In the genomic region with DNA sequence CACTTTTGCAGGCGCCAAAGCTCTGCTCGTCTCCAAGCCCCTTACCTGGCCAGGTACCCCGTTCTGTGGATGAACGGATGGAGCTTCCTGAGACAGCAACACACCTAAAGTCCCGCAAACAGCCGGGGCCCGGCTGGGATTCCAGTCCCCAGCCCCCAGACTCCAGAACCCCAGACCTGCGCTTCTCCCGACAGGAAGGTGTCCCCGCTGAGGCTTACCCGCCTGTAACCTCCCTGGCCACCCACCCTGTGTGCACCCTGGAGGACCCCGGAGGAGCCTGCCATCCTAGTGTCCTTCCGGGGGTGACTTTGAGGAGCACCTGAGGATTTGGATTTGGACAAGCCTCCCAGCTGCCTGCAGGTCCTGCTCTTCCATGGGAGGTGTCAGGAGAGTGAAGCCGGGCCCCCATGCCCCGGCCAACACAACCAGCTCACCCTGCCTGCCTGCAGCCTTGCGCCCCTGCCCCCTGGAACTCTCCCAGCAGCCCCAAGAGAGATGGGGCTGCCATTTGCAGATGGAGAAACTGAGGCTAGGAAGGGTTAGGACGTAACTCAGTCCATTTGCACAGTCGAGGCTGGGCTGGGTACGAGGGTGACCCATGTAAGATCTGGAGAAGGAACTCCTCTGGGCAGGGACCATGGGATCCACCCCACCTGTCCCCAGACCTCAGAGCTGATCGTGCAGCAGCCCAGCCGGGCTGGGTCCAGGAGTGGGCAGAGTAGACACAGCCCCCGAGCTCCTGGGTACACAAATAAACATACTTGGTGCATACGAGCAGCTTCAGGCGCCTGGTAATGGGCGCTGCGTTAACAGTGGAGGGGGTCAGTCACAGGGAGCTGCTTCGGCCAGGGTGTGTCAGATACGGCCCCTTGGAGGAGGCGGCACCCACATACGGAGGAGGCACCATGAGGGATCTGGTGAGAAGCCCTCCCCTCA, we compare ENCODE assay signal across 2 cellular contexts.
TF ChIP-seq lines count a peak whose summit lies in the region.

No MANE protein-coding gene starts in this region.

TF ChIP-seq in HCT116, 20 proteins besides CTCF, POLR2A, EP300 and RAD21:
- TF ChIP-seq, protein P1, sequence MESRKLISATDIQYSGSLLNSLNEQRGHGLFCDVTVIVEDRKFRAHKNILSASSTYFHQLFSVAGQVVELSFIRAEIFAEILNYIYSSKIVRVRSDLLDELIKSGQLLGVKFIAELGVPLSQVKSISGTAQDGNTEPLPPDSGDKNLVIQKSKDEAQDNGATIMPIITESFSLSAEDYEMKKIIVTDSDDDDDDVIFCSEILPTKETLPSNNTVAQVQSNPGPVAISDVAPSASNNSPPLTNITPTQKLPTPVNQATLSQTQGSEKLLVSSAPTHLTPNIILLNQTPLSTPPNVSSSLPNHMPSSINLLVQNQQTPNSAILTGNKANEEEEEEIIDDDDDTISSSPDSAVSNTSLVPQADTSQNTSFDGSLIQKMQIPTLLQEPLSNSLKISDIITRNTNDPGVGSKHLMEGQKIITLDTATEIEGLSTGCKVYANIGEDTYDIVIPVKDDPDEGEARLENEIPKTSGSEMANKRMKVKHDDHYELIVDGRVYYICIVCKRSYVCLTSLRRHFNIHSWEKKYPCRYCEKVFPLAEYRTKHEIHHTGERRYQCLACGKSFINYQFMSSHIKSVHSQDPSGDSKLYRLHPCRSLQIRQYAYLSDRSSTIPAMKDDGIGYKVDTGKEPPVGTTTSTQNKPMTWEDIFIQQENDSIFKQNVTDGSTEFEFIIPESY (IDR thresholded peaks at IDR 0.05; ENCODE audit: extremely low read depth, insufficient replicate concordance, low read length): no peak
- TF ChIP-seq, protein P2, sequence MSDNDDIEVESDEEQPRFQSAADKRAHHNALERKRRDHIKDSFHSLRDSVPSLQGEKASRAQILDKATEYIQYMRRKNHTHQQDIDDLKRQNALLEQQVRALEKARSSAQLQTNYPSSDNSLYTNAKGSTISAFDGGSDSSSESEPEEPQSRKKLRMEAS (IDR thresholded peaks at IDR 0.05): no peak
- no peak for TF ChIP-seq POLR2AphosphoS5 (IDR thresholded peaks at IDR 0.05; ENCODE audit: low read depth, low read length)
- no peak for TF ChIP-seq TCF7L2 (IDR thresholded peaks at IDR 0.05; ENCODE audit: borderline replicate concordance, extremely low read depth, insufficient read depth, insufficient read length)

TF ChIP-seq in SK-N-SH, 30 proteins besides CTCF, POLR2A, EP300 and RAD21 (continued from another document):
- TF ChIP-seq, protein P3, sequence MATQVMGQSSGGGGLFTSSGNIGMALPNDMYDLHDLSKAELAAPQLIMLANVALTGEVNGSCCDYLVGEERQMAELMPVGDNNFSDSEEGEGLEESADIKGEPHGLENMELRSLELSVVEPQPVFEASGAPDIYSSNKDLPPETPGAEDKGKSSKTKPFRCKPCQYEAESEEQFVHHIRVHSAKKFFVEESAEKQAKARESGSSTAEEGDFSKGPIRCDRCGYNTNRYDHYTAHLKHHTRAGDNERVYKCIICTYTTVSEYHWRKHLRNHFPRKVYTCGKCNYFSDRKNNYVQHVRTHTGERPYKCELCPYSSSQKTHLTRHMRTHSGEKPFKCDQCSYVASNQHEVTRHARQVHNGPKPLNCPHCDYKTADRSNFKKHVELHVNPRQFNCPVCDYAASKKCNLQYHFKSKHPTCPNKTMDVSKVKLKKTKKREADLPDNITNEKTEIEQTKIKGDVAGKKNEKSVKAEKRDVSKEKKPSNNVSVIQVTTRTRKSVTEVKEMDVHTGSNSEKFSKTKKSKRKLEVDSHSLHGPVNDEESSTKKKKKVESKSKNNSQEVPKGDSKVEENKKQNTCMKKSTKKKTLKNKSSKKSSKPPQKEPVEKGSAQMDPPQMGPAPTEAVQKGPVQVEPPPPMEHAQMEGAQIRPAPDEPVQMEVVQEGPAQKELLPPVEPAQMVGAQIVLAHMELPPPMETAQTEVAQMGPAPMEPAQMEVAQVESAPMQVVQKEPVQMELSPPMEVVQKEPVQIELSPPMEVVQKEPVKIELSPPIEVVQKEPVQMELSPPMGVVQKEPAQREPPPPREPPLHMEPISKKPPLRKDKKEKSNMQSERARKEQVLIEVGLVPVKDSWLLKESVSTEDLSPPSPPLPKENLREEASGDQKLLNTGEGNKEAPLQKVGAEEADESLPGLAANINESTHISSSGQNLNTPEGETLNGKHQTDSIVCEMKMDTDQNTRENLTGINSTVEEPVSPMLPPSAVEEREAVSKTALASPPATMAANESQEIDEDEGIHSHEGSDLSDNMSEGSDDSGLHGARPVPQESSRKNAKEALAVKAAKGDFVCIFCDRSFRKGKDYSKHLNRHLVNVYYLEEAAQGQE (IDR thresholded peaks at IDR 0.05; ENCODE audit: low read depth, low read length): no peak
- no peak for TF ChIP-seq SMC3 (IDR thresholded peaks at IDR 0.05; ENCODE audit: low read depth, low read length)
TF ChIP-seq in SK-N-SH: peak in this region for 0.
